In genomic region chr7:31087351-31087750, GRCh38 we compare ENCODE assay signal across 35 cellular contexts. TPM values are rescaled to one million over a fixed set of nuclear protein-coding genes. Genes with fewer than 3 reads are reported as not detected.
"Had no signal": no experiment of that assay in that cellular context is flagged by ENCODE, and none has a peak within 500 bp of the region (broad histone marks: within the 10 kb centered on the region; RNA-seq: fewer than 3 reads in every experiment).

No MANE protein-coding gene starts in this region.

- H3K27me3 ChIP-seq: brain microvascular endothelial cell, gastrocnemius medialis had no signal

- H3K27ac ChIP-seq: brain microvascular endothelial cell, esophagus muscularis mucosa, foreskin keratinocyte, gastrocnemius medialis had no signal

- H3K4me3 ChIP-seq: esophagus muscularis mucosa, gastrocnemius medialis had no signal

- H3K4me1 ChIP-seq: foreskin keratinocyte had no signal

- H3K4me1 Mint-ChIP-seq: activated CD4-positive, alpha-beta T cell treated with anti-CD3 and anti-CD28 coated beads, Interleukin-2, amount 10 ng/mL, durations not matched to agents 24 days and 14 days; activated CD8-positive, alpha-beta memory T cell treated with anti-CD3 and anti-CD28 coated beads, Interleukin-2, amount 10 ng/mL, durations not matched to agents 7 days and 5 days; central memory CD8-positive, alpha-beta T cell had no signal

- H3K9me3 Mint-ChIP-seq: activated CD4-positive, alpha-beta memory T cell treated with anti-CD3 and anti-CD28 coated beads for 36 hours; activated CD4-positive, alpha-beta T cell treated with anti-CD3 and anti-CD28 coated beads, Interleukin-2, amount 10 ng/mL, durations not matched to agents 24 days and 14 days; activated T-helper 1 cell treated with anti-CD3 and anti-CD28 coated beads, Interleukin-12 subunit alpha, Interleukin-12 subunit beta, Interleukin-2, Interleukin-4 antibody, amounts not matched to agents 30 ng/mL and 10 ng/mL and 1 ng/mL, durations not matched to agents 14 hours and 24 hours and 36 hours; activated T-helper 2 cell treated with anti-CD3 and anti-CD28 coated beads, Interferon-gamma antibody, Interleukin-2, Interleukin-4, amounts not matched to agents 10 μg/mL and 5 μg/mL and 100 μg/mL, durations not matched to agents 14 hours and 24 hours and 36 hours; central memory CD8-positive, alpha-beta T cell; effector memory CD8-positive, alpha-beta T cell; T-helper 2 cell treated with Interferon-gamma antibody and Interleukin-4, amounts not matched to agents 5 μg/mL and 100 μg/mL, for 36 hours had no signal

- H3K27me3 Mint-ChIP-seq: activated CD4-positive, alpha-beta memory T cell treated with anti-CD3 and anti-CD28 coated beads for 36 hours; activated naive CD8-positive, alpha-beta T cell had no signal

- H3K9me3 ChIP-seq: esophagus muscularis mucosa, gastrocnemius medialis had no signal

- H3K36me3 ChIP-seq: brain microvascular endothelial cell, gastrocnemius medialis had no signal

- H3K4me3 Mint-ChIP-seq: activated CD4-positive, alpha-beta memory T cell treated with anti-CD3 and anti-CD28 coated beads for 36 hours; activated CD4-positive, alpha-beta T cell treated with anti-CD3 and anti-CD28 coated beads for 36 hours; activated CD4-positive, alpha-beta T cell treated with anti-CD3 and anti-CD28 coated beads, Interleukin-2, amount 10 ng/mL, durations not matched to agents 24 days and 14 days; activated CD8-positive, alpha-beta memory T cell treated with anti-CD3 and anti-CD28 coated beads, Interleukin-2, amount 10 ng/mL, durations not matched to agents 7 days and 5 days; activated CD8-positive, alpha-beta T cell treated with anti-CD3 and anti-CD28 coated beads, Interleukin-2, amount 10 ng/mL, durations not matched to agents 7 days and 5 days; activated naive CD8-positive, alpha-beta T cell; activated T-helper 1 cell treated with anti-CD3 and anti-CD28 coated beads, Interleukin-12 subunit alpha, Interleukin-12 subunit beta, Interleukin-2, Interleukin-4 antibody, amounts not matched to agents 30 ng/mL and 10 ng/mL and 1 ng/mL, durations not matched to agents 14 hours and 24 hours and 36 hours; central memory CD8-positive, alpha-beta T cell; effector memory CD8-positive, alpha-beta T cell; T-helper 17 cell; T-helper 2 cell treated with Interferon-gamma antibody and Interleukin-4, amounts not matched to agents 5 μg/mL and 100 μg/mL, for 36 hours had no signal

- ATAC-seq: activated CD4-positive, alpha-beta T cell treated with anti-CD3 and anti-CD28 coated beads for 36 hours; activated CD8-positive, alpha-beta memory T cell treated with anti-CD3 and anti-CD28 coated beads, Interleukin-2, amount 10 ng/mL, durations not matched to agents 7 days and 5 days; activated CD8-positive, alpha-beta T cell treated with anti-CD3 and anti-CD28 coated beads, Interleukin-2, amount 10 ng/mL, durations not matched to agents 7 days and 5 days; effector memory CD8-positive, alpha-beta T cell; foreskin keratinocyte; gastrocnemius medialis; T-helper 17 cell had no signal

- DNase-seq: activated CD4-positive, alpha-beta memory T cell treated with anti-CD3 and anti-CD28 coated beads for 36 hours; activated CD4-positive, alpha-beta T cell treated with anti-CD3 and anti-CD28 coated beads for 36 hours; activated CD4-positive, alpha-beta T cell treated with anti-CD3 and anti-CD28 coated beads, Interleukin-2, amount 10 ng/mL, durations not matched to agents 24 days and 14 days; activated CD4-positive, CD25-positive, alpha-beta regulatory T cell; activated CD4-positive, CD25-positive, alpha-beta regulatory T cell treated with anti-CD3 and anti-CD28 coated beads, Interleukin-2, amount 50 U/mL, for 72 hours; activated CD8-positive, alpha-beta memory T cell treated with anti-CD3 and anti-CD28 coated beads, Interleukin-2, amount 10 ng/mL, durations not matched to agents 7 days and 5 days; activated CD8-positive, alpha-beta memory T cell treated with anti-CD3 and anti-CD28 coated beads, Interleukin-2, amount 50 U/mL, for 4 hours; activated CD8-positive, alpha-beta T cell treated with anti-CD3 and anti-CD28 coated beads, Interleukin-2, amount 10 ng/mL, durations not matched to agents 7 days and 5 days; activated gamma-delta T cell treated with Interleukin-2 at 50 U/mL for 16 hours; activated naive CD4-positive, alpha-beta T cell treated with anti-CD3 and anti-CD28 coated beads, Interleukin-2, amount 50 U/mL, for 16 hours; activated naive CD4-positive, alpha-beta T cell treated with Interleukin-2 at 50 U/mL for 16 hours; activated T-cell treated with anti-CD3 and anti-CD28 coated beads, Interleukin-2, amount 50 U/mL, for 1 hour; activated T-cell treated with anti-CD3 and anti-CD28 coated beads, Interleukin-2, amount 50 U/mL, for 48 hours; amniotic stem cell; anterior cingulate cortex; brain microvascular endothelial cell; cortex of kidney; dermis blood vessel endothelial cell; effector CD4-positive, alpha-beta T cell; effector memory CD8-positive, alpha-beta T cell; erythroblast; foreskin keratinocyte; gastrocnemius medialis; SW 1271; T-helper 1 cell; T-helper 17 cell; T1000 had no signal

- H3K36me3 Mint-ChIP-seq: activated CD4-positive, alpha-beta memory T cell treated with anti-CD3 and anti-CD28 coated beads for 36 hours; activated CD8-positive, alpha-beta memory T cell treated with anti-CD3 and anti-CD28 coated beads, Interleukin-2, amount 10 ng/mL, durations not matched to agents 7 days and 5 days; activated naive CD8-positive, alpha-beta T cell had no signal

- H3K27ac Mint-ChIP-seq: activated CD4-positive, alpha-beta memory T cell treated with anti-CD3 and anti-CD28 coated beads for 36 hours; activated CD4-positive, alpha-beta T cell treated with anti-CD3 and anti-CD28 coated beads for 36 hours; activated CD4-positive, alpha-beta T cell treated with anti-CD3 and anti-CD28 coated beads, Interleukin-2, amount 10 ng/mL, durations not matched to agents 24 days and 14 days; activated CD8-positive, alpha-beta memory T cell treated with anti-CD3 and anti-CD28 coated beads, Interleukin-2, amount 10 ng/mL, durations not matched to agents 7 days and 5 days; activated CD8-positive, alpha-beta T cell treated with anti-CD3 and anti-CD28 coated beads, Interleukin-2, amount 10 ng/mL, durations not matched to agents 7 days and 5 days; activated naive CD8-positive, alpha-beta T cell; activated T-helper 1 cell treated with anti-CD3 and anti-CD28 coated beads, Interleukin-12 subunit alpha, Interleukin-12 subunit beta, Interleukin-2, Interleukin-4 antibody, amounts not matched to agents 30 ng/mL and 10 ng/mL and 1 ng/mL, durations not matched to agents 14 hours and 24 hours and 36 hours; activated T-helper 2 cell treated with anti-CD3 and anti-CD28 coated beads, Interferon-gamma antibody, Interleukin-2, Interleukin-4, amounts not matched to agents 10 μg/mL and 5 μg/mL and 100 μg/mL, durations not matched to agents 14 hours and 24 hours and 36 hours; effector memory CD8-positive, alpha-beta T cell; T-helper 17 cell; T-helper 2 cell treated with Interferon-gamma antibody and Interleukin-4, amounts not matched to agents 5 μg/mL and 100 μg/mL, for 36 hours had no signal

RNA-seq across cellular contexts. Expression of gene ADCYAP1R1, which starts 35.2 kb away (rescaled TPM):
- total RNA-seq: activated CD4-positive, alpha-beta memory T cell treated with anti-CD3 and anti-CD28 coated beads for 36 hours; activated CD4-positive, alpha-beta T cell treated with anti-CD3 and anti-CD28 coated beads for 36 hours; activated CD4-positive, alpha-beta T cell treated with anti-CD3 and anti-CD28 coated beads, Interleukin-2, amount 10 ng/mL, durations not matched to agents 24 days and 14 days; activated CD8-positive, alpha-beta memory T cell treated with anti-CD3 and anti-CD28 coated beads for 36 hours; activated CD8-positive, alpha-beta memory T cell treated with anti-CD3 and anti-CD28 coated beads, Interleukin-2, amount 10 ng/mL, durations not matched to agents 7 days and 5 days; activated CD8-positive, alpha-beta T cell treated with anti-CD3 and anti-CD28 coated beads, Interleukin-2, amount 10 ng/mL, durations not matched to agents 7 days and 5 days; activated T-helper 1 cell treated with anti-CD3 and anti-CD28 coated beads, Interleukin-12 subunit alpha, Interleukin-12 subunit beta, Interleukin-2, Interleukin-4 antibody, amounts not matched to agents 30 ng/mL and 10 ng/mL and 1 ng/mL, durations not matched to agents 14 hours and 24 hours and 36 hours; activated T-helper 2 cell treated with anti-CD3 and anti-CD28 coated beads, Interferon-gamma antibody, Interleukin-2, Interleukin-4, amounts not matched to agents 10 μg/mL and 5 μg/mL and 100 μg/mL, durations not matched to agents 14 hours and 24 hours and 36 hours; bronchial epithelial cell; dermis blood vessel endothelial cell; foreskin keratinocyte; T-helper 17 cell had no signal
- polyA plus RNA-seq: foreskin keratinocyte had no signal
